ENCODE assay signal across 22 cellular contexts in genomic region chr3:61915296-61915695, GRCh38.
DNase-seq lines count a peak whose midpoint lies in the region; ATAC-seq and TF ChIP-seq lines count a peak whose summit lies in the region.
"Had no signal": no experiment of that assay in that cellular context is flagged by ENCODE, and none has a peak within 500 bp of the region (broad histone marks: within the 10 kb centered on the region; RNA-seq: fewer than 3 reads in every experiment).

No MANE protein-coding gene starts in this region.

- H3K36me3 Mint-ChIP-seq in H9 (ENCODE audit: insufficient read depth in 1 of 3, low read depth in 3 of 3) = no peaks in the 10 kb centered on the region
- no peaks in the 10 kb centered on the region for H3K36me3 Mint-ChIP-seq in WTC11
- H3K36me3 Mint-ChIP-seq: CD14-positive monocyte; CD8-positive, alpha-beta memory T cell had no signal

- no peaks in the 10 kb centered on the region for H4K20me1 ChIP-seq in H9 (ENCODE audit: control insufficient read depth, insufficient read depth, insufficient read length)

- H3K4me3 Mint-ChIP-seq in H9 (no peak overlapping the region), WTC11 (no peak overlapping the region)
- H3K4me3 Mint-ChIP-seq: CD14-positive monocyte; CD4-positive, alpha-beta T cell; CD8-positive, alpha-beta memory T cell had no signal

- H3K9me3 ChIP-seq in H9 (ENCODE audit: control insufficient read depth, low read depth, low read length) (no peaks in the 10 kb centered on the region), psoas muscle (no peaks in the 10 kb centered on the region), mesenchymal stem cell (ENCODE audit: control insufficient read depth, low read length) (no peaks in the 10 kb centered on the region)
- H3K9me3 ChIP-seq: A549, BE2C had no signal

- H3K27ac ChIP-seq in H9 (ENCODE audit: insufficient read length, low read depth, low read length) (no peak overlapping the region), psoas muscle (peak overlapping the region; percentile 54), mesenchymal stem cell (ENCODE audit: low read length, poor library complexity, severe bottlenecking) (no peak overlapping the region)
- H3K27ac ChIP-seq: A549; BLaER1 treated with 17β-estradiol and CSF1 and Interleukin-3, amounts not matched to agents 10 nM and 100 nM had no signal

- no peak overlapping the region for H2BK12ac ChIP-seq in H9 (ENCODE audit: insufficient read length, low read depth, low read length)
- no peak overlapping the region for H2BK12ac ChIP-seq in mesenchymal stem cell (ENCODE audit: low read length in 2 of 2)

- H3K27ac Mint-ChIP-seq in H9 = peak overlapping the region in 2 of 3 experiments; percentile 17 to 33; a peak in 2 of 7 replicates
- peak overlapping the region; percentile 72; the same call in 1 of the 2 replicates for H3K27ac Mint-ChIP-seq in WTC11
- H3K27ac Mint-ChIP-seq: CD4-positive, alpha-beta T cell; CD8-positive, alpha-beta memory T cell had no signal

- no peaks in the 10 kb centered on the region for H3K23me2 ChIP-seq in H9 (ENCODE audit: insufficient read length, low read depth, low read length, poor library complexity, severe bottlenecking)

- H3K4me1 ChIP-seq in H9 (ENCODE audit: insufficient read depth, low read length) (peaks cover 9% of the 10 kb centered on the region; the same call in 1 of the 2 replicates), psoas muscle (peaks cover 38% of the 10 kb centered on the region), mesenchymal stem cell (ENCODE audit: control insufficient read depth, insufficient read depth, low read depth, low read length) (peaks cover 2% of the 10 kb centered on the region)
- H3K4me1 ChIP-seq: A549, BE2C had no signal

- no peak overlapping the region for H3T11ph ChIP-seq in H9 (ENCODE audit: low read length)

- H4K8ac ChIP-seq in H9 (replicated peaks; ENCODE audit: insufficient read length, low read depth, low read length) (no peak overlapping the region), mesenchymal stem cell (ENCODE audit: low read length) (no peak overlapping the region)

- H3K14ac ChIP-seq in H9 (ENCODE audit: insufficient read depth, low read length) = no peak overlapping the region
- no peak overlapping the region for H3K14ac ChIP-seq in mesenchymal stem cell (ENCODE audit: low read length in 2 of 2)

- H2AK5ac ChIP-seq in H9 (ENCODE audit: insufficient read length, low read length) = no peak overlapping the region
- no peak overlapping the region for H2AK5ac ChIP-seq in mesenchymal stem cell (ENCODE audit: low read length, severe bottlenecking)

- H2BK120ac ChIP-seq in H9 (ENCODE audit: low read depth, low read length, poor library complexity, severe bottlenecking) (no peak overlapping the region), mesenchymal stem cell (ENCODE audit: low read depth, low read length) (no peak overlapping the region)

- H3K4ac ChIP-seq in H9 (ENCODE audit: low read depth, low read length) (no peak overlapping the region), mesenchymal stem cell (ENCODE audit: low read depth in 1 of 2, low read length in 2 of 2) (no peak overlapping the region)

- H4K91ac ChIP-seq in H9 (ENCODE audit: insufficient read length, low read depth, low read length) = no peak overlapping the region
- H4K91ac ChIP-seq in mesenchymal stem cell (ENCODE audit: low read length) = no peak overlapping the region

- WGBS in H9 (ENCODE audit: extremely low coverage, insufficient read length, low lambda C conversion rate) = no CpG with 5 or more reads among the region's 3 CpGs
- 54 to 68% (median 58%) methylated on average over 3 of the region's 3 CpGs for WGBS in psoas muscle, 3 donors
- WGBS in mesenchymal stem cell = 90% methylated on average over 2 of the region's 3 CpGs

- CTCF ChIA-PET in WTC11 (lab: Charles Lee) = interaction anchor here (2.0 kb wide), 1 partner anchor 21 kb away, joined by 12 read pairs; no protein-coding TSS in a partner anchor

- no peak overlapping the region for H2BK15ac ChIP-seq in H9 (ENCODE audit: low read depth, low read length)
- no peak overlapping the region for H2BK15ac ChIP-seq in mesenchymal stem cell (ENCODE audit: low read depth, poor library complexity, severe bottlenecking)

- H2BK5ac ChIP-seq in H9 (ENCODE audit: insufficient read length, low read length) = no peak overlapping the region
- H2BK5ac ChIP-seq in mesenchymal stem cell (ENCODE audit: low read depth, low read length, poor library complexity, severe bottlenecking) = no peak overlapping the region

- H3K4me1 Mint-ChIP-seq in H9 = peaks cover 66 to 74% of the 10 kb centered on the region in 2 experiments
- peaks cover 89% of the 10 kb centered on the region for H3K4me1 Mint-ChIP-seq in WTC11
- H3K4me1 Mint-ChIP-seq: CD14-positive monocyte; CD8-positive, alpha-beta memory T cell had no signal

- H3K27me3 Mint-ChIP-seq in H9 (ENCODE audit: low read depth) (no peaks in the 10 kb centered on the region), WTC11 (ENCODE audit: low read depth) (no peaks in the 10 kb centered on the region)
- H3K27me3 Mint-ChIP-seq: CD4-positive, alpha-beta T cell; CD8-positive, alpha-beta memory T cell had no signal

- H3K4me3 ChIP-seq in psoas muscle (no peak overlapping the region), mesenchymal stem cell (ENCODE audit: insufficient read depth in 1 of 2, low read depth in 1 of 2, low read length in 2 of 2) (no peak overlapping the region)
- H3K4me3 ChIP-seq: A549; BLaER1 treated with 17β-estradiol and CSF1 and Interleukin-3, amounts not matched to agents 10 nM and 100 nM had no signal

- H3K23ac ChIP-seq in H9 (ENCODE audit: insufficient read length, low read depth, low read length) (no peak overlapping the region), mesenchymal stem cell (ENCODE audit: low read length in 2 of 2) (no peak overlapping the region)

- no peak for ATAC-seq in WTC11
- ATAC-seq in psoas muscle = peak in 1 of 4 donors; percentile 46
- ATAC-seq: A549 had no signal

- H3K36me3 ChIP-seq in psoas muscle (ENCODE audit: insufficient read depth in 1 of 2, low read depth in 1 of 2) (no peaks in the 10 kb centered on the region), mesenchymal stem cell (ENCODE audit: control insufficient read depth in 1 of 2, insufficient read depth in 2 of 2, low read depth in 1 of 2, low read length in 2 of 2) (no peaks in the 10 kb centered on the region)
- H3K36me3 ChIP-seq: BE2C; BLaER1 treated with 17β-estradiol and CSF1 and Interleukin-3, amounts not matched to agents 10 nM and 100 nM had no signal

- no peak overlapping the region for H4K5ac ChIP-seq in H9 (ENCODE audit: insufficient read length, low read depth, low read length)

- no peak overlapping the region for H3K56ac ChIP-seq in H9 (ENCODE audit: insufficient read length, low read depth, low read length)

- H3K9ac ChIP-seq in H9 (ENCODE audit: extremely low read depth, insufficient read length, low read length) = no peak overlapping the region
- H3K9ac ChIP-seq in mesenchymal stem cell (ENCODE audit: low read length) = no peak overlapping the region
- H3K9ac ChIP-seq: BLaER1 treated with 17β-estradiol and CSF1 and Interleukin-3, amounts not matched to agents 10 nM and 100 nM had no signal

- H3K79me1 ChIP-seq in H9 (ENCODE audit: insufficient read depth, low read depth, low read length, poor library complexity, severe bottlenecking) = peaks cover 3% of the 10 kb centered on the region
- peaks cover 20% of the 10 kb centered on the region for H3K79me1 ChIP-seq in mesenchymal stem cell (replicated peaks; ENCODE audit: low read length, poor library complexity, severe bottlenecking)

- no peak overlapping the region for H2AFZ ChIP-seq in H9 (ENCODE audit: low read length)
- H2AFZ ChIP-seq in mesenchymal stem cell (ENCODE audit: low read depth, low read length) = no peak overlapping the region

- DNase-seq in H9 (no peak), WTC11 (ENCODE audit: low spot score) (no peak), left kidney (ENCODE audit: low read depth, low spot score) (peak; percentile 66), psoas muscle (no peak), NCI-H345 (lab: John Stamatoyannopoulos, UW) (no peak), mesenchymal stem cell (no peak), DMS153 (lab: John Stamatoyannopoulos, UW) (no peak)
- DNase-seq: 8988T; ACHN; AML-193; BE2C; CD4-positive, alpha-beta T cell; CD8-positive, alpha-beta memory T cell; DMS 273 treated with DMSO at 0.1 percent for 48 hours; DMS53; DMS79 treated with DMSO at 0.1 percent for 48 hours; GF-D8; GOT3; HCEC 1CT had no signal

- POLR2A ChIA-PET in WTC11 (lab: Charles Lee) = no interaction called here

- intact Hi-C loops in psoas muscle (cut with DNase I) = loop anchor here in 1 of 2 donors (5.0 kb wide), 1 partner anchor 43 kb away; no protein-coding TSS in a partner anchor

- H3K9me3 Mint-ChIP-seq in H9 (no peaks in the 10 kb centered on the region), WTC11 (no peaks in the 10 kb centered on the region)

- H3K4me2 ChIP-seq in H9 (ENCODE audit: insufficient read depth, insufficient read length, low read length) = no peak overlapping the region
- no peak overlapping the region for H3K4me2 ChIP-seq in mesenchymal stem cell (ENCODE audit: low read length, poor library complexity, severe bottlenecking)
- H3K4me2 ChIP-seq: A549; BLaER1 treated with 17β-estradiol and CSF1 and Interleukin-3, amounts not matched to agents 10 nM and 100 nM had no signal

- TF ChIP-seq CTCF in H9 (conservative IDR thresholded peaks at IDR 0.05) = no peak
- TF ChIP-seq CTCF in WTC11 (IDR thresholded peaks at IDR 0.05) = no peak
- TF ChIP-seq CTCF in psoas muscle (IDR thresholded peaks at IDR 0.05) = no peak

- no peak overlapping the region for H2BK20ac ChIP-seq in H9 (ENCODE audit: low read depth, low read length, poor library complexity, severe bottlenecking)

- H3K79me2 ChIP-seq in H9 (ENCODE audit: insufficient read depth, low read length) = peaks cover 11% of the 10 kb centered on the region; the same call in 1 of the 2 replicates

- no peaks in the 10 kb centered on the region for H3K27me3 ChIP-seq in H9 (ENCODE audit: insufficient read depth, low read length)
- no peaks in the 10 kb centered on the region for H3K27me3 ChIP-seq in psoas muscle (ENCODE audit: insufficient read depth in 3 of 3, low read length in 2 of 3)
- no peaks in the 10 kb centered on the region for H3K27me3 ChIP-seq in mesenchymal stem cell (ENCODE audit: control insufficient read depth in 1 of 2, insufficient read depth in 1 of 2, low read length in 2 of 2)
- H3K27me3 ChIP-seq: BE2C; BLaER1 treated with 17β-estradiol and CSF1 and Interleukin-3, amounts not matched to agents 10 nM and 100 nM had no signal

- H3K18ac ChIP-seq in H9 (ENCODE audit: insufficient read length, low read depth, low read length) = no peak overlapping the region
- no peak overlapping the region for H3K18ac ChIP-seq in mesenchymal stem cell (ENCODE audit: low read depth in 1 of 2, low read length in 2 of 2)

TF ChIP-seq in WTC11, 78 proteins besides CTCF, POLR2A, EP300 and RAD21 (continues in another document):
- TF ChIP-seq FOXJ3 (CRISPR knock-in tag; IDR thresholded peaks at IDR 0.05; ENCODE audit: borderline replicate concordance) (no peak), ATF3 (CRISPR knock-in tag; conservative IDR thresholded peaks at IDR 0.05) (no peak), GTF2I (CRISPR knock-in tag; conservative IDR thresholded peaks at IDR 0.05) (no peak)
